ENCODE assay signal across 1 cellular context in the genomic region with DNA sequence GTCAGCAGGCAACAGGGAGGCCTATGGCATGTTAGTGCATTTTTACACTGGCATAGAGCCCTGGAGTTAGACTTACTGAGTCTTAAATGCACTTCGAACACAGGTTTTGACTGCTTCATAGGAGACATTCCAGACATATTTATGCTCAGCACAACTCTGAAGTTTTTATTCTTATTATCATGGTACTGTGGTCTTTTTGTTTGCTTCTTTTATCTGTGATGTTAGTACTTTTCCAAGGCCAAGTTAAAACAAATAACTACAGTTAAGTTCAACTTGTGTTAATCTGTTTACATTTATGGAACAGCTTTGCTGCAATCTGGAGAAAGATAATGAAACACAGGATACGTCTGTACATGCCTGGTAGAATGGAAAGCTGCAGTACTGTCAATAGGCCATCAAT.
A peak's percentile ranks its signal among the peaks of the same experiment; 100 is the strongest.
TF ChIP-seq lines count a peak whose summit lies in the region.

No MANE protein-coding gene starts in this region.

TF ChIP-seq in HepG2, 621 proteins besides CTCF, POLR2A, EP300 and RAD21 (continued from another document and continues in another):
- TF ChIP-seq RERE (CRISPR knock-in tag; IDR thresholded peaks at IDR 0.05; ENCODE audit: low read depth): peak; percentile 41; the same call in 1 of the 2 replicates
- no peak for TF ChIP-seq ZSCAN29 (CRISPR knock-in tag; conservative IDR thresholded peaks at IDR 0.05)
- no peak for TF ChIP-seq IKZF1 (IDR thresholded peaks at IDR 0.05)
- no peak for TF ChIP-seq MTF1 (CRISPR knock-in tag; IDR thresholded peaks at IDR 0.05)
- no peak for TF ChIP-seq ZNF260 (CRISPR knock-in tag; IDR thresholded peaks at IDR 0.05; ENCODE audit: borderline replicate concordance, low read depth)
- TF ChIP-seq EHMT2 (IDR thresholded peaks at IDR 0.05; ENCODE audit: borderline replicate concordance, low read depth, low read length): no peak
- no peak for TF ChIP-seq ZNF782 (CRISPR knock-in tag; IDR thresholded peaks at IDR 0.05; ENCODE audit: borderline replicate concordance)
- no peak; the same call in 1 of the 2 replicates for TF ChIP-seq NFIC (IDR thresholded peaks at IDR 0.05; ENCODE audit: low read length)
- TF ChIP-seq HDAC2 (CRISPR knock-in tag; IDR thresholded peaks at IDR 0.05): peak; percentile 51
- TF ChIP-seq, protein P1, sequence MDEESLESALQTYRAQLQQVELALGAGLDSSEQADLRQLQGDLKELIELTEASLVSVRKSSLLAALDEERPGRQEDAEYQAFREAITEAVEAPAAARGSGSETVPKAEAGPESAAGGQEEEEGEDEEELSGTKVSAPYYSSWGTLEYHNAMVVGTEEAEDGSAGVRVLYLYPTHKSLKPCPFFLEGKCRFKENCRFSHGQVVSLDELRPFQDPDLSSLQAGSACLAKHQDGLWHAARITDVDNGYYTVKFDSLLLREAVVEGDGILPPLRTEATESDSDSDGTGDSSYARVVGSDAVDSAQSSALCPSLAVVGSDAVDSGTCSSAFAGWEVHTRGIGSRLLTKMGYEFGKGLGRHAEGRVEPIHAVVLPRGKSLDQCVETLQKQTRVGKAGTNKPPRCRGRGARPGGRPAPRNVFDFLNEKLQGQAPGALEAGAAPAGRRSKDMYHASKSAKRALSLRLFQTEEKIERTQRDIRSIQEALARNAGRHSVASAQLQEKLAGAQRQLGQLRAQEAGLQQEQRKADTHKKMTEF (CRISPR knock-in tag; IDR thresholded peaks at IDR 0.05): peak; percentile 56; the same call in 1 of the 2 replicates
- no peak for TF ChIP-seq ZNF431 (CRISPR knock-in tag; IDR thresholded peaks at IDR 0.05; ENCODE audit: borderline replicate concordance, low read depth)
- TF ChIP-seq AKAP8 (CRISPR knock-in tag; IDR thresholded peaks at IDR 0.05): no peak
- no peak for TF ChIP-seq MIXL1 (CRISPR knock-in tag; IDR thresholded peaks at IDR 0.05)
- TF ChIP-seq, protein P2, sequence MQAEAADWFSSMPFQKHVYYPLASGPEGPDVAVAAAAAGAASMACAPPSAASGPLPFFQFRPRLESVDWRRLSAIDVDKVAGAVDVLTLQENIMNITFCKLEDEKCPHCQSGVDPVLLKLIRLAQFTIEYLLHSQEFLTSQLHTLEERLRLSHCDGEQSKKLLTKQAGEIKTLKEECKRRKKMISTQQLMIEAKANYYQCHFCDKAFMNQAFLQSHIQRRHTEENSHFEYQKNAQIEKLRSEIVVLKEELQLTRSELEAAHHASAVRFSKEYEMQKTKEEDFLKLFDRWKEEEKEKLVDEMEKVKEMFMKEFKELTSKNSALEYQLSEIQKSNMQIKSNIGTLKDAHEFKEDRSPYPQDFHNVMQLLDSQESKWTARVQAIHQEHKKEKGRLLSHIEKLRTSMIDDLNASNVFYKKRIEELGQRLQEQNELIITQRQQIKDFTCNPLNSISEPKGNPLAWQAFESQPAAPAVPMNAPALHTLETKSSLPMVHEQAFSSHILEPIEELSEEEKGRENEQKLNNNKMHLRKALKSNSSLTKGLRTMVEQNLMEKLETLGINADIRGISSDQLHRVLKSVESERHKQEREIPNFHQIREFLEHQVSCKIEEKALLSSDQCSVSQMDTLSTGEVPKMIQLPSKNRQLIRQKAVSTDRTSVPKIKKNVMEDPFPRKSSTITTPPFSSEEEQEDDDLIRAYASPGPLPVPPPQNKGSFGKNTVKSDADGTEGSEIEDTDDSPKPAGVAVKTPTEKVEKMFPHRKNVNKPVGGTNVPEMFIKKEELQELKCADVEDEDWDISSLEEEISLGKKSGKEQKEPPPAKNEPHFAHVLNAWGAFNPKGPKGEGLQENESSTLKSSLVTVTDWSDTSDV (CRISPR knock-in tag; IDR thresholded peaks at IDR 0.05): no peak
- no peak for TF ChIP-seq ZNF350 (CRISPR knock-in tag; IDR thresholded peaks at IDR 0.05; ENCODE audit: borderline replicate concordance, low read depth)
- no peak for TF ChIP-seq SMAD3 (CRISPR knock-in tag; IDR thresholded peaks at IDR 0.05)
- no peak for TF ChIP-seq ZSCAN12 (CRISPR knock-in tag; IDR thresholded peaks at IDR 0.05)
- no peak for TF ChIP-seq ATM (IDR thresholded peaks at IDR 0.05; ENCODE audit: borderline replicate concordance)
- TF ChIP-seq HNF4A (CRISPR knock-in tag; IDR thresholded peaks at IDR 0.05): peak; percentile 37
- no peak for TF ChIP-seq KAT7 (CRISPR knock-in tag; IDR thresholded peaks at IDR 0.05; ENCODE audit: borderline replicate concordance)
- TF ChIP-seq FOXP1 (IDR thresholded peaks at IDR 0.05): no peak
- TF ChIP-seq FOXP1 (CRISPR knock-in tag; IDR thresholded peaks at IDR 0.05): peak; percentile 63
- peak; percentile 51 for TF ChIP-seq ASH2L (IDR thresholded peaks at IDR 0.05; ENCODE audit: insufficient read length, low read depth, low read length)
- TF ChIP-seq ZBTB25 (CRISPR knock-in tag; IDR thresholded peaks at IDR 0.05): no peak
- TF ChIP-seq, protein P3, sequence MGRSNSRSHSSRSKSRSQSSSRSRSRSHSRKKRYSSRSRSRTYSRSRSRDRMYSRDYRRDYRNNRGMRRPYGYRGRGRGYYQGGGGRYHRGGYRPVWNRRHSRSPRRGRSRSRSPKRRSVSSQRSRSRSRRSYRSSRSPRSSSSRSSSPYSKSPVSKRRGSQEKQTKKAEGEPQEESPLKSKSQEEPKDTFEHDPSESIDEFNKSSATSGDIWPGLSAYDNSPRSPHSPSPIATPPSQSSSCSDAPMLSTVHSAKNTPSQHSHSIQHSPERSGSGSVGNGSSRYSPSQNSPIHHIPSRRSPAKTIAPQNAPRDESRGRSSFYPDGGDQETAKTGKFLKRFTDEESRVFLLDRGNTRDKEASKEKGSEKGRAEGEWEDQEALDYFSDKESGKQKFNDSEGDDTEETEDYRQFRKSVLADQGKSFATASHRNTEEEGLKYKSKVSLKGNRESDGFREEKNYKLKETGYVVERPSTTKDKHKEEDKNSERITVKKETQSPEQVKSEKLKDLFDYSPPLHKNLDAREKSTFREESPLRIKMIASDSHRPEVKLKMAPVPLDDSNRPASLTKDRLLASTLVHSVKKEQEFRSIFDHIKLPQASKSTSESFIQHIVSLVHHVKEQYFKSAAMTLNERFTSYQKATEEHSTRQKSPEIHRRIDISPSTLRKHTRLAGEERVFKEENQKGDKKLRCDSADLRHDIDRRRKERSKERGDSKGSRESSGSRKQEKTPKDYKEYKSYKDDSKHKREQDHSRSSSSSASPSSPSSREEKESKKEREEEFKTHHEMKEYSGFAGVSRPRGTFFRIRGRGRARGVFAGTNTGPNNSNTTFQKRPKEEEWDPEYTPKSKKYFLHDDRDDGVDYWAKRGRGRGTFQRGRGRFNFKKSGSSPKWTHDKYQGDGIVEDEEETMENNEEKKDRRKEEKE (IDR thresholded peaks at IDR 0.05): no peak
- TF ChIP-seq MBD4 (IDR thresholded peaks at IDR 0.05; ENCODE audit: borderline replicate concordance, low read length): no peak
- TF ChIP-seq ZNF569 (CRISPR knock-in tag; IDR thresholded peaks at IDR 0.05; ENCODE audit: borderline replicate concordance): no peak
- TF ChIP-seq ONECUT2 (CRISPR knock-in tag; IDR thresholded peaks at IDR 0.05): no peak
- TF ChIP-seq ZNF629 (CRISPR knock-in tag; conservative IDR thresholded peaks at IDR 0.05): no peak
- TF ChIP-seq GLMP (CRISPR knock-in tag; IDR thresholded peaks at IDR 0.05; ENCODE audit: borderline replicate concordance): no peak
- no peak for TF ChIP-seq SP4 (CRISPR knock-in tag; IDR thresholded peaks at IDR 0.05)
- TF ChIP-seq ZNF766 (CRISPR knock-in tag; IDR thresholded peaks at IDR 0.05; ENCODE audit: borderline replicate concordance): no peak
- no peak for TF ChIP-seq XBP1 (CRISPR knock-in tag; IDR thresholded peaks at IDR 0.05)
- TF ChIP-seq, protein P4, sequence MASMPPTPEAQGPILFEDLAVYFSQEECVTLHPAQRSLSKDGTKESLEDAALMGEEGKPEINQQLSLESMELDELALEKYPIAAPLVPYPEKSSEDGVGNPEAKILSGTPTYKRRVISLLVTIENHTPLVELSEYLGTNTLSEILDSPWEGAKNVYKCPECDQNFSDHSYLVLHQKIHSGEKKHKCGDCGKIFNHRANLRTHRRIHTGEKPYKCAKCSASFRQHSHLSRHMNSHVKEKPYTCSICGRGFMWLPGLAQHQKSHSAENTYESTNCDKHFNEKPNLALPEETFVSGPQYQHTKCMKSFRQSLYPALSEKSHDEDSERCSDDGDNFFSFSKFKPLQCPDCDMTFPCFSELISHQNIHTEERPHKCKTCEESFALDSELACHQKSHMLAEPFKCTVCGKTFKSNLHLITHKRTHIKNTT (CRISPR knock-in tag; IDR thresholded peaks at IDR 0.05): no peak
- TF ChIP-seq, protein P5, sequence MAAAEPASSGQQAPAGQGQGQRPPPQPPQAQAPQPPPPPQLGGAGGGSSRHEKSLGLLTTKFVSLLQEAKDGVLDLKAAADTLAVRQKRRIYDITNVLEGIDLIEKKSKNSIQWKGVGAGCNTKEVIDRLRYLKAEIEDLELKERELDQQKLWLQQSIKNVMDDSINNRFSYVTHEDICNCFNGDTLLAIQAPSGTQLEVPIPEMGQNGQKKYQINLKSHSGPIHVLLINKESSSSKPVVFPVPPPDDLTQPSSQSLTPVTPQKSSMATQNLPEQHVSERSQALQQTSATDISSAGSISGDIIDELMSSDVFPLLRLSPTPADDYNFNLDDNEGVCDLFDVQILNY (CRISPR knock-in tag; conservative IDR thresholded peaks at IDR 0.05): no peak
- no peak for TF ChIP-seq CREB1 (IDR thresholded peaks at IDR 0.05)
- peak; percentile 46; the same call in 1 of the 2 replicates for TF ChIP-seq CREB1 (CRISPR knock-in tag; IDR thresholded peaks at IDR 0.05)
- TF ChIP-seq, protein P6, sequence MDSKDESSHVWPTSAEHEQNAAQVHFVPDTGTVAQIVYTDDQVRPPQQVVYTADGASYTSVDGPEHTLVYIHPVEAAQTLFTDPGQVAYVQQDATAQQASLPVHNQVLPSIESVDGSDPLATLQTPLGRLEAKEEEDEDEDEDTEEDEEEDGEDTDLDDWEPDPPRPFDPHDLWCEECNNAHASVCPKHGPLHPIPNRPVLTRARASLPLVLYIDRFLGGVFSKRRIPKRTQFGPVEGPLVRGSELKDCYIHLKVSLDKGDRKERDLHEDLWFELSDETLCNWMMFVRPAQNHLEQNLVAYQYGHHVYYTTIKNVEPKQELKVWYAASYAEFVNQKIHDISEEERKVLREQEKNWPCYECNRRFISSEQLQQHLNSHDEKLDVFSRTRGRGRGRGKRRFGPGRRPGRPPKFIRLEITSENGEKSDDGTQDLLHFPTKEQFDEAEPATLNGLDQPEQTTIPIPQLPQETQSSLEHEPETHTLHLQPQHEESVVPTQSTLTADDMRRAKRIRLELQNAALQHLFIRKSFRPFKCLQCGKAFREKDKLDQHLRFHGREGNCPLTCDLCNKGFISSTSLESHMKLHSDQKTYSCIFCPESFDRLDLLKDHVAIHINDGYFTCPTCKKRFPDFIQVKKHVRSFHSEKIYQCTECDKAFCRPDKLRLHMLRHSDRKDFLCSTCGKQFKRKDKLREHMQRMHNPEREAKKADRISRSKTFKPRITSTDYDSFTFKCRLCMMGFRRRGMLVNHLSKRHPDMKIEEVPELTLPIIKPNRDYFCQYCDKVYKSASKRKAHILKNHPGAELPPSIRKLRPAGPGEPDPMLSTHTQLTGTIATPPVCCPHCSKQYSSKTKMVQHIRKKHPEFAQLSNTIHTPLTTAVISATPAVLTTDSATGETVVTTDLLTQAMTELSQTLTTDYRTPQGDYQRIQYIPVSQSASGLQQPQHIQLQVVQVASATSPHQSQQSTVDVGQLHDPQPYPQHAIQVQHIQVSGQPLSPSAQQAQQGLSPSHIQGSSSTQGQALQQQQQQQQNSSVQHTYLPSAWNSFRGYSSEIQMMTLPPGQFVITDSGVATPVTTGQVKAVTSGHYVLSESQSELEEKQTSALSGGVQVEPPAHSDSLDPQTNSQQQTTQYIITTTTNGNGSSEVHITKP (CRISPR knock-in tag; IDR thresholded peaks at IDR 0.05; ENCODE audit: low read depth): no peak
